8 cellular contexts compared by ENCODE assay signal in the genomic region with DNA sequence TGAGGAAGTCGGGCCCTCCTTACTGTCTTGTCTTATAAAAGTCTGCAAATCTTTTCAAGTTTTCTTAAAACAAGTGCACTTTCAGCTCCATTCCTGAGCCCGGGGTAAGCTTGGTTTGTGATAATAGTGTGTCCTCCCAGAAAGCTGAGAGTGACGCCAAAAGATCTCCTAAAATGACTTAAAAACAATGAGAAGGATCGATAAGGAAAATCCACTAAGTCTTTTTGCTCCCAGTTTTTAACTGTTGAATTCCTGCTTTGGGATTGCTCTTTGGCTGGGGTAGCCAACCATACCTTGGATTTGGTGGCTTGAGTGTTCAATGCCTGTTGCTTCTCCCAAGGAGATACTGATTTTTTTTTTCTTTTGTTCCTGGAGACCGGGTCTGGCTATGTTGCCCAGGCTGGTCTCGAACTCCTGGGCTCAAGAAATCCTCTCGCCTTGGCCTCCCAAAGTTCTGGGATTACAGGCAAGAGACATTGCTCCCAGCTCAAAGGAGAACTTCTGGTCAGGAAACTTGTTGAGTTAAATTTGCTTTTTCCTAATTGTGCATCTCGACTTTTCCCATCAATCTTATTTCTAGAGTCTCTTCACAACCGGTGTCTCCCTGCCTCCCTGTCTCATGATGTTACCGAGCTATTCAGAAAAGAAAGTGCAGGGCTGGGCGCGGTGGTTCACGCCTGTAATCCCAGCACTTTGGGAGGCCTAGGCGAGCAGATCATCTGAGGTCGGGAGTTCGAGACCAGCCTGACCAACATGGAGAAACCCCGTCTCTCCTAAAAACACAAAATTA. TPM values are rescaled to one million over a fixed set of nuclear protein-coding genes. Genes with fewer than 3 reads are reported as not detected.
DNase-seq lines count a peak whose midpoint lies in the region; ATAC-seq, FAIRE-seq and TF ChIP-seq lines count a peak whose summit lies in the region.

No MANE protein-coding gene starts in this region.

- H3K27ac ChIP-seq in smooth muscle cell (ENCODE audit: low read depth) = peak overlapping the region; percentile 99

- no peak for ATAC-seq in activated T-helper 17 cell treated with anti-CD3 and anti-CD28 coated beads, Interleukin-2, amount 50 U/mL, for 72 hours (replicated peaks)
- no peak for ATAC-seq in HG03135 (IDR thresholded peaks at IDR 0.05; ENCODE audit: unreplicated experiment)

- no peak for FAIRE-seq in urothelium cell line (lab: Jason Lieb, UNC)

- H3K79me2 ChIP-seq in smooth muscle cell (ENCODE audit: low read depth) = peaks cover 75% of the 10 kb centered on the region

- peak overlapping the region; percentile 98 for H3K4me3 Mint-ChIP-seq in activated T-helper 17 cell treated with anti-CD3 and anti-CD28 coated beads, Interleukin-2, amount 50 U/mL, for 72 hours

- H3K9ac ChIP-seq in iPS-15b (ENCODE audit: low read depth, low read length) = peak overlapping the region; percentile 75
- peak overlapping the region; percentile 99 for H3K9ac ChIP-seq in smooth muscle cell (ENCODE audit: low read depth)

- peaks cover 17% of the 10 kb centered on the region for H3K36me3 ChIP-seq in iPS-15b (ENCODE audit: control insufficient read depth, insufficient read depth, low read length)
- peaks cover under 1% of the 10 kb centered on the region for H3K36me3 ChIP-seq in smooth muscle cell (ENCODE audit: low read depth)

- peak overlapping the region; percentile 92 for H3K4me2 ChIP-seq in smooth muscle cell

- no peak for TF ChIP-seq CTCF in smooth muscle cell (IDR thresholded peaks at IDR 0.05; ENCODE audit: borderline replicate concordance, insufficient read depth, poor library complexity, severe bottlenecking)

- no peak overlapping the region for H2AFZ ChIP-seq in smooth muscle cell (ENCODE audit: low read depth)

- H3K36me3 Mint-ChIP-seq in activated T-helper 17 cell treated with anti-CD3 and anti-CD28 coated beads, Interleukin-2, amount 50 U/mL, for 72 hours (ENCODE audit: low read depth) = peaks cover 98% of the 10 kb centered on the region

- H3K4me1 Mint-ChIP-seq in activated T-helper 17 cell treated with anti-CD3 and anti-CD28 coated beads, Interleukin-2, amount 50 U/mL, for 72 hours = peaks cover 26% of the 10 kb centered on the region

- H3K9me3 ChIP-seq in iPS-15b (ENCODE audit: control insufficient read depth, insufficient read depth, low read length) = no peaks in the 10 kb centered on the region
- H3K9me3 ChIP-seq in smooth muscle cell (replicated peaks; ENCODE audit: low read depth) = no peaks in the 10 kb centered on the region

- H4K20me1 ChIP-seq in smooth muscle cell (ENCODE audit: low read depth) = peaks cover 57% of the 10 kb centered on the region

- peak; percentile 76 for DNase-seq in HT-29 (ENCODE audit: low spot score)
- DNase-seq in smooth muscle cell (lab: John Stamatoyannopoulos, UW; ENCODE audit: unreplicated experiment) = no peak
- no peak for DNase-seq in GF-D8 (lab: John Stamatoyannopoulos, UW)
- no peak for DNase-seq in midbrain (lab: John Stamatoyannopoulos, UW)
- no peak for DNase-seq in urothelium cell line (ENCODE audit: low spot score)

- WGBS in smooth muscle cell (ENCODE audit: low lambda C conversion rate) = under 1% methylated on average over 17 of the region's 17 CpGs

- no peaks in the 10 kb centered on the region for H3K27me3 Mint-ChIP-seq in activated T-helper 17 cell treated with anti-CD3 and anti-CD28 coated beads, Interleukin-2, amount 50 U/mL, for 72 hours

- H3K27me3 ChIP-seq in iPS-15b (ENCODE audit: control insufficient read depth, insufficient read depth, low read length) (no peaks in the 10 kb centered on the region), smooth muscle cell (ENCODE audit: low read depth) (no peaks in the 10 kb centered on the region)

- H3K4me1 ChIP-seq in iPS-15b (ENCODE audit: control insufficient read depth, insufficient read depth, low read length) (peaks cover 17% of the 10 kb centered on the region), smooth muscle cell (ENCODE audit: low read depth) (peaks cover 36% of the 10 kb centered on the region)

- H3K27ac Mint-ChIP-seq in activated T-helper 17 cell treated with anti-CD3 and anti-CD28 coated beads, Interleukin-2, amount 50 U/mL, for 72 hours = peak overlapping the region; percentile 99

- H3K4me3 ChIP-seq in iPS-15b (ENCODE audit: low read depth, low read length) = peak overlapping the region; percentile 85
- peak overlapping the region; percentile 95 for H3K4me3 ChIP-seq in smooth muscle cell

- peaks cover 25% of the 10 kb centered on the region for H3F3A ChIP-seq in smooth muscle cell (ENCODE audit: low read depth)

- H3K9me3 Mint-ChIP-seq in activated T-helper 17 cell treated with anti-CD3 and anti-CD28 coated beads, Interleukin-2, amount 50 U/mL, for 72 hours = no peaks in the 10 kb centered on the region

RNA-seq across cellular contexts. Expression of gene TGIF1, which starts 3.0 kb away (rescaled TPM):
- total RNA-seq in HT-29 (2014; rRNA removed; shearing (Covaris generic)) = 241 and 264 TPM in 2 replicates
- total RNA-seq in activated T-helper 17 cell treated with anti-CD3 and anti-CD28 coated beads, Interleukin-2, amount 50 U/mL, for 72 hours = 10 to 100 TPM; 18.6 to 86.1 TPM
- total RNA-seq in smooth muscle cell = 143 and 165 TPM in 2 replicates
- 96.7 and 127 TPM in 2 replicates for polyA plus RNA-seq in smooth muscle cell
